24 cellular contexts compared by ENCODE assay signal in genomic region chr22:18042685-18043084, GRCh38. TPM values are rescaled to one million over a fixed set of nuclear protein-coding genes. Genes with fewer than 3 reads are reported as not detected.
DNase-seq lines count a peak whose midpoint lies in the region; ATAC-seq and TF ChIP-seq lines count a peak whose summit lies in the region.
"Had no signal": no experiment of that assay in that cellular context is flagged by ENCODE, and none has a peak within 500 bp of the region (broad histone marks: within the 10 kb centered on the region; RNA-seq: fewer than 3 reads in every experiment).

No MANE protein-coding gene starts in this region.

- H3K4me1 Mint-ChIP-seq in osteocyte (ENCODE audit: unreplicated experiment): peaks cover 20% of the 10 kb centered on the region
- H3K4me1 Mint-ChIP-seq: activated naive CD8-positive, alpha-beta T cell treated with anti-CD3 and anti-CD28 coated beads, Interleukin-2, amount 10 ng/mL, durations not matched to agents 7 days and 5 days had no signal

- peak; percentile 90 for DNase-seq in EH (ENCODE audit: low read depth)
- peak; percentile 34 for DNase-seq in MV-4-11 (lab: John Stamatoyannopoulos, UW)
- DNase-seq in dorsolateral prefrontal cortex: no peak
- DNase-seq in osteocyte (ENCODE audit: extremely low spot score, unreplicated experiment): no peak
- no peak for DNase-seq in coronary artery (ENCODE audit: low spot score)
- DNase-seq in epidermal melanocyte (ENCODE audit: insufficient read length, low spot score): no peak
- DNase-seq in body of pancreas: no peak
- DNase-seq: activated CD4-positive, CD25-positive, alpha-beta regulatory T cell; activated CD8-positive, alpha-beta memory T cell treated with anti-CD3 and anti-CD28 coated beads for 24 hours; activated naive CD8-positive, alpha-beta T cell treated with anti-CD3 and anti-CD28 coated beads, Interleukin-2, amount 10 ng/mL, durations not matched to agents 7 days and 5 days; Calu3; effector CD8-positive, alpha-beta T cell; H9; midbrain; NCI-H1105; NCI-H2107; NCI-H524 treated with DMSO at 0.1 percent for 48 hours; stimulated activated CD4-positive, alpha-beta T cell treated with anti-CD3 and anti-CD28 coated beads, Interleukin-15, amount 100 ng/mL, for 24 hours; stimulated activated naive CD8-positive, alpha-beta T cell treated with anti-CD3 and anti-CD28 coated beads, Interleukin-15, Interleukin-2, amounts not matched to agents 100 U/mL and 50 U/mL, for 24 hours had no signal

- no peak for TF ChIP-seq EP300 in gastroesophageal sphincter (IDR thresholded peaks at IDR 0.05)

- H3K27ac ChIP-seq in dorsolateral prefrontal cortex (peak overlapping the region in 37 of 59 donors; percentile 38 to 100 (median 98)), coronary artery (peak overlapping the region in 1 of 2 donors; percentile 79), body of pancreas (no peak overlapping the region), gastroesophageal sphincter (no peak overlapping the region)
- H3K27ac ChIP-seq: cardiac muscle cell had no signal

- no peaks in the 10 kb centered on the region for H3K27me3 ChIP-seq in dorsolateral prefrontal cortex
- H3K27me3 ChIP-seq in body of pancreas: no peaks in the 10 kb centered on the region
- H3K27me3 ChIP-seq in gastroesophageal sphincter: no peaks in the 10 kb centered on the region
- H3K27me3 ChIP-seq: cardiac muscle cell had no signal

- TF ChIP-seq POLR2A in body of pancreas (IDR thresholded peaks at IDR 0.05) (no peak), gastroesophageal sphincter (IDR thresholded peaks at IDR 0.05) (no peak)

- peak overlapping the region; percentile 59 for H3K27ac Mint-ChIP-seq in osteocyte (ENCODE audit: unreplicated experiment)
- H3K27ac Mint-ChIP-seq: activated naive CD8-positive, alpha-beta T cell treated with anti-CD3 and anti-CD28 coated beads, Interleukin-2, amount 10 ng/mL, durations not matched to agents 7 days and 5 days; B cell; H9; IgD-negative memory B cell had no signal

- TF ChIP-seq CTCF in dorsolateral prefrontal cortex (IDR thresholded peaks at IDR 0.05 in 54 of 56, conservative IDR thresholded peaks at IDR 0.05 in 2 of 56; ENCODE audit: low read depth in 1 of 56, partially characterized antibody in 56 of 56) (no peak), osteocyte (IDR thresholded peaks at IDR 0.05) (no peak), coronary artery (IDR thresholded peaks at IDR 0.05) (no peak), body of pancreas (IDR thresholded peaks at IDR 0.05) (no peak), gastroesophageal sphincter (IDR thresholded peaks at IDR 0.05) (no peak)

- no peaks in the 10 kb centered on the region for H3K36me3 ChIP-seq in body of pancreas (replicated peaks in 1 of 2; ENCODE audit: insufficient read depth in 1 of 2, low read depth in 2 of 2)
- no peaks in the 10 kb centered on the region for H3K36me3 ChIP-seq in gastroesophageal sphincter
- H3K36me3 ChIP-seq: cardiac muscle cell had no signal

- H3K9me3 Mint-ChIP-seq in osteocyte (ENCODE audit: unreplicated experiment): no peaks in the 10 kb centered on the region
- H3K9me3 Mint-ChIP-seq: activated naive CD8-positive, alpha-beta T cell treated with anti-CD3 and anti-CD28 coated beads, Interleukin-2, amount 10 ng/mL, durations not matched to agents 7 days and 5 days; IgD-negative memory B cell; neural crest cell had no signal

- H3K36me3 Mint-ChIP-seq in osteocyte (ENCODE audit: unreplicated experiment): no peaks in the 10 kb centered on the region
- H3K36me3 Mint-ChIP-seq: activated naive CD8-positive, alpha-beta T cell treated with anti-CD3 and anti-CD28 coated beads, Interleukin-2, amount 10 ng/mL, durations not matched to agents 7 days and 5 days; IgD-negative memory B cell had no signal

- no peak overlapping the region for H3K4me3 Mint-ChIP-seq in osteocyte (ENCODE audit: unreplicated experiment)
- H3K4me3 Mint-ChIP-seq: activated naive CD8-positive, alpha-beta T cell treated with anti-CD3 and anti-CD28 coated beads, Interleukin-2, amount 10 ng/mL, durations not matched to agents 7 days and 5 days; B cell; H9; IgD-negative memory B cell; neural crest cell had no signal

- peaks cover 23% of the 10 kb centered on the region for H3K4me1 ChIP-seq in body of pancreas
- H3K4me1 ChIP-seq in gastroesophageal sphincter: peaks cover 0 to 22% (median 8%) of the 10 kb centered on the region in 3 donors

- no peaks in the 10 kb centered on the region for H3K9me3 ChIP-seq in body of pancreas
- H3K9me3 ChIP-seq in gastroesophageal sphincter: no peaks in the 10 kb centered on the region

- H3K4me3 ChIP-seq in dorsolateral prefrontal cortex (peak overlapping the region in 1 of 59 donors; percentile 8), coronary artery (no peak overlapping the region), body of pancreas (no peak overlapping the region), gastroesophageal sphincter (no peak overlapping the region)
- H3K4me3 ChIP-seq: cardiac muscle cell had no signal

- intact Hi-C loops in dorsolateral prefrontal cortex (cut with DNase I) (no loop called here), body of pancreas (cut with DNase I) (no loop called here)

- ATAC-seq in body of pancreas (no peak), gastroesophageal sphincter (no peak)
- ATAC-seq: stimulated activated naive CD8-positive, alpha-beta T cell treated with anti-CD3 and anti-CD28 coated beads, Interleukin-15, Interleukin-2, amounts not matched to agents 100 U/mL and 50 U/mL, for 24 hours had no signal

- no peaks in the 10 kb centered on the region for H3K27me3 Mint-ChIP-seq in osteocyte (ENCODE audit: unreplicated experiment)
- H3K27me3 Mint-ChIP-seq: B cell, IgD-negative memory B cell had no signal

- 80 to 85% methylated on average over 6 of the region's 6 CpGs for WGBS in body of pancreas, 2 donors
- WGBS in gastroesophageal sphincter (ENCODE audit: low coverage in 1 of 2), 2 donors: 63 to 85% methylated on average over 6 of the region's 6 CpGs

RNA-seq across cellular contexts. Expression of gene MICAL3, which starts 18.3 kb away (rescaled TPM):
- total RNA-seq in dorsolateral prefrontal cortex (100 to 1,000 TPM; 126 to 274 (median 183) TPM), osteocyte (44.2 and 47.9 TPM in 2 replicates), body of pancreas (10 to 100 TPM; 33.6 to 34.0 TPM), gastroesophageal sphincter (100 to 1,000 TPM in 1 of 4 donors, 10 to 100 TPM in 3; 37.3 to 120 (median 51.5) TPM)

RNA-seq across cellular contexts. Expression of gene PEX26, which starts 35.1 kb away (rescaled TPM):
- total RNA-seq in dorsolateral prefrontal cortex (10 to 100 TPM; 40.8 to 77.7 (median 61.3) TPM), osteocyte (43.3 and 43.5 TPM in 2 replicates), body of pancreas (10 to 100 TPM; 11.9 to 57.0 TPM), gastroesophageal sphincter (10 to 100 TPM; 19.5 to 34.9 (median 27.4) TPM)

Comparison
In these comparisons a context has a peak if more than half of its experiments do, and no peak if none do; other contexts are left out.
1. DNase-seq: peak in EH (single experiment) and MV-4-11 (single experiment); none in dorsolateral prefrontal cortex (0 of 10), osteocyte (single experiment), coronary artery (single experiment), epidermal melanocyte (single experiment) and body of pancreas (0 of 4).
2. H3K27ac ChIP-seq: peak in dorsolateral prefrontal cortex (37 of 59); none in body of pancreas (0 of 4) and gastroesophageal sphincter (0 of 4).